19 cellular contexts compared by ENCODE assay signal in the genomic region with DNA sequence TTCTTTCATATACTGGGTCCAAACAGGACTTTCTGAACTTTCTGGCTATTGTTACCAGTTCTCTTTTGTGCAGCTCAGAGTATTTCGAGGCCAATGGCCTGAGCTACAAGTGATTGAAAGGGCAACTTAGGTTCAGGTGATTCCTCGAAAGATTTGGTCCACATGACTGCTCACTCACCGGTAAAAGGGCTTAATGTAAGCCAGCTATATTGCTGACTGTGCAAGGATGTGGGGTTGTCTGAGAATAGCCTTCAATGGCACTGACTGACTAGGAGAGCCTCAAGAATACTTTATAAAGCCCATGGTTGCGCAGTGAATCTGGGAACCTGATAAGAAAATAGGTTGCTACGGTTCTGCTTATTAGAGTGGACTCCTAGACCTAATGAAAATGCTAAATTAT.
"Had no signal": no experiment of that assay in that cellular context is flagged by ENCODE, and none has a peak within 500 bp of the region (broad histone marks: within the 10 kb centered on the region; RNA-seq: fewer than 3 reads in every experiment).

No MANE protein-coding gene starts in this region.

- H3K27ac ChIP-seq: SJSA1, SK-N-MC had no signal

- H3K9me3 ChIP-seq: SJSA1 had no signal

- H3K4me3 ChIP-seq: SJSA1, SK-N-MC had no signal

- FAIRE-seq: RCC 7860 had no signal

- DNase-seq: KBM-7, NCI-H1092, NCI-H1105 treated with DMSO at 0.1 percent for 48 hours, NCI-H1417 treated with DMSO at 0.1 percent for 48 hours, NCI-H146, NCI-H1694 treated with DMSO at 0.1 percent for 48 hours, NCI-H1930, NCI-H2081, NCI-H2107, NCI-H2227 treated with DMSO at 0.1 percent for 48 hours, NCI-H524, NCI-H526 treated with DMSO at 0.1 percent for 48 hours, NCI-H774, Right ventricle myocardium superior, RPMI8226, SIG-M5 had no signal

- H3K4me1 ChIP-seq: SJSA1 had no signal

- H3K27me3 ChIP-seq: SJSA1 had no signal

- H3K36me3 ChIP-seq: SJSA1 had no signal
